ENCODE assay signal across 15 cellular contexts in the genomic region with DNA sequence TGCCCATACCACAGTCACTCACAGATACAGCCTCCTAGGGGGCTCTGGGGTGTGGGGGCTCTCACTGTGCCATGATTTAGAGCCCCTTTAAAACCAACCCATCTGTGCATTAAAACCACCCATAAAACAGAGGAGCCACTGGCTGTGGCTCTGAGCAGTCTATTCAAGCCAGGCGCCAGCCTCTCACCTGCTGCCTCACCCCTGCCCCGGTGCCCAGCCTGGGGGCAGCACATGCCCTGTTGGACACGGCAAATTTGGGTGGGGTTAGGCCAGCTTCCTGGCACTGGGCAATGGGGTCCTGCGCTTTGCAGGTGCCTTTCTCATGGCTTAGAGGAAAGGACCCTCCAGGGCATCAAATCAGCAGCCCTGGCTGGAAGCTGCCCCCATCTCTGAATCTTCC.
"Had no signal": no experiment of that assay in that cellular context is flagged by ENCODE, and none has a peak within 500 bp of the region (broad histone marks: within the 10 kb centered on the region; RNA-seq: fewer than 3 reads in every experiment).

No MANE protein-coding gene starts in this region.

- H3K4me3 Mint-ChIP-seq: activated CD4-positive, alpha-beta T cell treated with anti-CD3 and anti-CD28 coated beads, Interleukin-2, amount 10 ng/mL, durations not matched to agents 7 days and 5 days; activated naive CD4-positive, alpha-beta T cell treated with anti-CD3 and anti-CD28 coated beads, Interleukin-2, amount 10 ng/mL, durations not matched to agents 7 days and 5 days; activated T-helper 17 cell treated with anti-CD3 and anti-CD28 coated beads, Interleukin-2, amount 50 U/mL, for 72 hours; dendritic cell treated with granulocyte-macrophage colony-stimulating factor and Interleukin-4, amounts not matched to agents 40 ng/mL and 50 ng/mL, for 4 days; T-helper 17 cell had no signal

- H3K27ac Mint-ChIP-seq: activated CD4-positive, alpha-beta T cell treated with anti-CD3 and anti-CD28 coated beads, Interleukin-2, amount 10 ng/mL, durations not matched to agents 7 days and 5 days; activated naive CD4-positive, alpha-beta T cell treated with anti-CD3 and anti-CD28 coated beads, Interleukin-2, amount 10 ng/mL, durations not matched to agents 7 days and 5 days; activated T-helper 17 cell treated with anti-CD3 and anti-CD28 coated beads, Interleukin-2, amount 50 U/mL, for 72 hours; dendritic cell treated with granulocyte-macrophage colony-stimulating factor and Interleukin-4, amounts not matched to agents 40 ng/mL and 50 ng/mL, for 4 days; neural progenitor cell; T-helper 17 cell had no signal

- H3K27ac ChIP-seq: neural progenitor cell, testis had no signal

- H3K36me3 ChIP-seq: neural progenitor cell, pancreas, uterus had no signal

- H3K27me3 ChIP-seq: neural progenitor cell, pancreas, testis, uterus had no signal

- ATAC-seq: activated T-helper 17 cell treated with anti-CD3 and anti-CD28 coated beads, Interleukin-2, amount 50 U/mL, for 72 hours; T-helper 17 cell had no signal

- H3K4me1 Mint-ChIP-seq: activated CD4-positive, alpha-beta T cell treated with anti-CD3 and anti-CD28 coated beads, Interleukin-2, amount 10 ng/mL, durations not matched to agents 7 days and 5 days; activated naive CD4-positive, alpha-beta T cell treated with anti-CD3 and anti-CD28 coated beads, Interleukin-2, amount 10 ng/mL, durations not matched to agents 7 days and 5 days; activated T-helper 17 cell treated with anti-CD3 and anti-CD28 coated beads, Interleukin-2, amount 50 U/mL, for 72 hours had no signal

- H2AFZ ChIP-seq: neural progenitor cell had no signal

- H3K27me3 Mint-ChIP-seq: activated T-helper 17 cell treated with anti-CD3 and anti-CD28 coated beads, Interleukin-2, amount 50 U/mL, for 72 hours; dendritic cell treated with granulocyte-macrophage colony-stimulating factor and Interleukin-4, amounts not matched to agents 40 ng/mL and 50 ng/mL, for 4 days had no signal

- H3K9me3 ChIP-seq: pancreas, testis, uterus had no signal

- DNase-seq: activated CD4-positive, alpha-beta T cell treated with anti-CD3 and anti-CD28 coated beads, Interleukin-2, amount 10 ng/mL, durations not matched to agents 7 days and 5 days; activated CD4-positive, CD25-positive, alpha-beta regulatory T cell; activated CD8-positive, alpha-beta memory T cell treated with anti-CD3 and anti-CD28 coated beads for 24 hours; activated naive CD4-positive, alpha-beta T cell treated with anti-CD3 and anti-CD28 coated beads, Interleukin-2, amount 10 ng/mL, durations not matched to agents 7 days and 5 days; activated T-cell treated with anti-CD3 and anti-CD28 coated beads for 4 hours; mesendoderm; stimulated activated CD4-positive, alpha-beta T cell treated with anti-CD3 and anti-CD28 coated beads, Interleukin-2, amount 100 ng/mL, for 24 hours; stimulated activated naive CD4-positive, alpha-beta T cell; T-helper 17 cell; testis had no signal

- H3K4me2 ChIP-seq: neural progenitor cell had no signal

- H3K4me1 ChIP-seq: testis, uterus had no signal

- H3K9ac ChIP-seq: neural progenitor cell had no signal

- H3K9me3 Mint-ChIP-seq: activated CD4-positive, alpha-beta T cell treated with anti-CD3 and anti-CD28 coated beads, Interleukin-2, amount 10 ng/mL, durations not matched to agents 7 days and 5 days; activated naive CD4-positive, alpha-beta T cell treated with anti-CD3 and anti-CD28 coated beads, Interleukin-2, amount 10 ng/mL, durations not matched to agents 7 days and 5 days; activated T-helper 17 cell treated with anti-CD3 and anti-CD28 coated beads, Interleukin-2, amount 50 U/mL, for 72 hours; dendritic cell treated with granulocyte-macrophage colony-stimulating factor and Interleukin-4, amounts not matched to agents 40 ng/mL and 50 ng/mL, for 4 days; neural progenitor cell had no signal

- H3K36me3 Mint-ChIP-seq: activated naive CD4-positive, alpha-beta T cell treated with anti-CD3 and anti-CD28 coated beads, Interleukin-2, amount 10 ng/mL, durations not matched to agents 7 days and 5 days had no signal

- H3K4me3 ChIP-seq: neural progenitor cell, pancreas, testis, uterus had no signal
